In the genomic region with DNA sequence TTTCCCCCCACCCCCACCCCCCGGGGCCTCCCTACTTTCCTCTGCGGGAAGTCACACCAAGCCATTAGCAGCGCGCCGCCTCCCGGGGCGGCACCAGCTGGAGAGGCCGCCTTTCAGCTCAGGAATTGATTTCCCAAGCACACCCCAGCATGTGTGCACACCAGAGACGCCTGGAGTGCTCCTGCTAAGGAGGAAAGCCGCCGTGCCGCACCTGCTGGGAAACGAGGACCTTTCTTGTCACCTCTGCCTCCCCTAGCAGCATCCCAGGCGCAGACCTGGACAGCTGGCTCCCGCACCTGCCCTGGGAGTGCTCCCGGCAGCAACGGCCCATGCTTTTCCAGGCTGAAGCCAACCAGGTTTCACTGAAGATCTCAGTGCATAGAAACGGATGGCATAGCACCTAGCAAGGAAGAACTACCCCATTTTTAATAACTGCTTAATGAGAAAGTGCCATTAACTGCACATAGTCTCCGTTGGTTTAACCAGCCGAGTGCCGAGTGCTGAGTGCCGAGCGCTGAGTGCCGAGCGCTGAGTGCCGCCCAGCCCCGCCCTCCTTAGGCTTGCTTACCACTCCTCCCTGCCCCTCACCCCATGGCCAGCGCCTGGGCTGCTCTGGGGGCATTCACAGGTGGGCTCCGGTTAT, we compare ENCODE assay signal across 8 cellular contexts.
DNase-seq lines count a peak whose midpoint lies in the region; ATAC-seq and TF ChIP-seq lines count a peak whose summit lies in the region.

No MANE protein-coding gene starts in this region.

- peaks cover 7% of the 10 kb centered on the region for H3K4me1 Mint-ChIP-seq in activated naive CD4-positive, alpha-beta T cell treated with anti-CD3 and anti-CD28 coated beads for 36 hours (ENCODE audit: low read depth)
- peaks cover 4% of the 10 kb centered on the region for H3K4me1 Mint-ChIP-seq in activated CD4-positive, alpha-beta memory T cell treated with anti-CD3 and anti-CD28 coated beads for 36 hours (ENCODE audit: low read depth)

- in situ Hi-C loops in GM13976 (cut with MboI; ENCODE audit: low sequenced_read_pairs, unreplicated experiment), result no loop called here

- H3K36me3 ChIP-seq in right atrium auricular region (no peaks in the 10 kb centered on the region), psoas muscle (ENCODE audit: insufficient read depth in 1 of 2, low read depth in 1 of 2) (no peaks in the 10 kb centered on the region)

- peak overlapping the region; percentile 24 for H3K4me3 Mint-ChIP-seq in activated naive CD4-positive, alpha-beta T cell treated with anti-CD3 and anti-CD28 coated beads for 36 hours
- H3K4me3 Mint-ChIP-seq in activated CD4-positive, alpha-beta memory T cell treated with anti-CD3 and anti-CD28 coated beads for 36 hours, result peak overlapping the region; percentile 12

- intact Hi-C loops in activated naive CD4-positive, alpha-beta T cell treated with anti-CD3 and anti-CD28 coated beads for 36 hours (cut with micrococcal nuclease), result no loop called here
- intact Hi-C loops in activated CD4-positive, alpha-beta memory T cell treated with anti-CD3 and anti-CD28 coated beads for 36 hours (cut with micrococcal nuclease), result no loop called here
- intact Hi-C loops in psoas muscle (cut with DNase I), result no loop called here

- ATAC-seq in psoas muscle, result peak in 3 of 4 donors; percentile 35 to 57 (median 38)

- DNase-seq in activated naive CD4-positive, alpha-beta T cell treated with anti-CD3 and anti-CD28 coated beads for 36 hours, result no peak
- no peak for DNase-seq in activated naive CD4-positive, alpha-beta T cell treated with anti-CD3 and anti-CD28 coated beads, Interleukin-2, amount 50 U/mL, for 16 hours
- no peak for DNase-seq in activated CD4-positive, alpha-beta memory T cell treated with anti-CD3 and anti-CD28 coated beads for 36 hours
- no peak for DNase-seq in right atrium auricular region (ENCODE audit: low spot score)
- DNase-seq in psoas muscle, result no peak
- no peak for DNase-seq in GM13976 (ENCODE audit: low spot score)
- no peak for DNase-seq in kidney glomerular epithelial cell (lab: John Stamatoyannopoulos, UW)
- DNase-seq in GDM1 (lab: John Stamatoyannopoulos, UW), result no peak

- no peak for TF ChIP-seq CTCF in right atrium auricular region (IDR thresholded peaks at IDR 0.05)
- TF ChIP-seq CTCF in psoas muscle (IDR thresholded peaks at IDR 0.05), result no peak
- TF ChIP-seq CTCF in GM13976 (IDR thresholded peaks at IDR 0.05; ENCODE audit: borderline replicate concordance, control extremely low read depth, extremely low read depth, insufficient read depth, missing control alignments), result no peak

- POLR2A ChIA-PET in activated CD4-positive, alpha-beta memory T cell treated with anti-CD3 and anti-CD28 coated beads for 36 hours (lab: Charles Lee), result interaction anchor here (1.9 kb wide), 1 partner anchor 10 kb away, joined by 8 read pairs; no protein-coding TSS in a partner anchor

- no peaks in the 10 kb centered on the region for H3K9me3 ChIP-seq in right atrium auricular region
- H3K9me3 ChIP-seq in psoas muscle, result no peaks in the 10 kb centered on the region

- H3K27me3 ChIP-seq in right atrium auricular region, result no peaks in the 10 kb centered on the region
- peaks cover 0 to 23% (median 4%) of the 10 kb centered on the region in 3 donors for H3K27me3 ChIP-seq in psoas muscle (ENCODE audit: insufficient read depth in 3 of 3, low read length in 2 of 3)

- CTCF ChIA-PET in activated naive CD4-positive, alpha-beta T cell treated with anti-CD3 and anti-CD28 coated beads for 36 hours (lab: Charles Lee), result interaction anchor here (0.6 kb wide), 1 partner anchor 974 kb away, joined by 3 read pairs; no protein-coding TSS in a partner anchor
- CTCF ChIA-PET in activated CD4-positive, alpha-beta memory T cell treated with anti-CD3 and anti-CD28 coated beads for 36 hours (lab: Charles Lee), result no interaction called here

- peaks cover 49% of the 10 kb centered on the region for H3K27me3 Mint-ChIP-seq in activated naive CD4-positive, alpha-beta T cell treated with anti-CD3 and anti-CD28 coated beads for 36 hours (ENCODE audit: low read depth)
- H3K27me3 Mint-ChIP-seq in activated CD4-positive, alpha-beta memory T cell treated with anti-CD3 and anti-CD28 coated beads for 36 hours, result peaks cover 47% of the 10 kb centered on the region

- H3K27ac ChIP-seq in right atrium auricular region, result no peak overlapping the region
- H3K27ac ChIP-seq in psoas muscle, result no peak overlapping the region

- 1 to 3% (median 2%) methylated on average over 29 of the region's 29 CpGs for WGBS in psoas muscle, 3 donors

- no peaks in the 10 kb centered on the region for H3K36me3 Mint-ChIP-seq in activated naive CD4-positive, alpha-beta T cell treated with anti-CD3 and anti-CD28 coated beads for 36 hours (ENCODE audit: low read depth)
- no peaks in the 10 kb centered on the region for H3K36me3 Mint-ChIP-seq in activated CD4-positive, alpha-beta memory T cell treated with anti-CD3 and anti-CD28 coated beads for 36 hours

- no peak overlapping the region for H3K27ac Mint-ChIP-seq in activated naive CD4-positive, alpha-beta T cell treated with anti-CD3 and anti-CD28 coated beads for 36 hours
- no peak overlapping the region for H3K27ac Mint-ChIP-seq in activated CD4-positive, alpha-beta memory T cell treated with anti-CD3 and anti-CD28 coated beads for 36 hours

- H3K4me1 ChIP-seq in right atrium auricular region, result peaks cover 0 to 19% of the 10 kb centered on the region in 2 donors
- peaks cover 9% of the 10 kb centered on the region for H3K4me1 ChIP-seq in psoas muscle

- H3K4me3 ChIP-seq in right atrium auricular region (peak overlapping the region; percentile 24 to 46), psoas muscle (peak overlapping the region; percentile 59)

- no peaks in the 10 kb centered on the region for H3K9me3 Mint-ChIP-seq in activated naive CD4-positive, alpha-beta T cell treated with anti-CD3 and anti-CD28 coated beads for 36 hours
- no peaks in the 10 kb centered on the region for H3K9me3 Mint-ChIP-seq in activated CD4-positive, alpha-beta memory T cell treated with anti-CD3 and anti-CD28 coated beads for 36 hours
